8 cellular contexts compared by ENCODE assay signal in the genomic region with DNA sequence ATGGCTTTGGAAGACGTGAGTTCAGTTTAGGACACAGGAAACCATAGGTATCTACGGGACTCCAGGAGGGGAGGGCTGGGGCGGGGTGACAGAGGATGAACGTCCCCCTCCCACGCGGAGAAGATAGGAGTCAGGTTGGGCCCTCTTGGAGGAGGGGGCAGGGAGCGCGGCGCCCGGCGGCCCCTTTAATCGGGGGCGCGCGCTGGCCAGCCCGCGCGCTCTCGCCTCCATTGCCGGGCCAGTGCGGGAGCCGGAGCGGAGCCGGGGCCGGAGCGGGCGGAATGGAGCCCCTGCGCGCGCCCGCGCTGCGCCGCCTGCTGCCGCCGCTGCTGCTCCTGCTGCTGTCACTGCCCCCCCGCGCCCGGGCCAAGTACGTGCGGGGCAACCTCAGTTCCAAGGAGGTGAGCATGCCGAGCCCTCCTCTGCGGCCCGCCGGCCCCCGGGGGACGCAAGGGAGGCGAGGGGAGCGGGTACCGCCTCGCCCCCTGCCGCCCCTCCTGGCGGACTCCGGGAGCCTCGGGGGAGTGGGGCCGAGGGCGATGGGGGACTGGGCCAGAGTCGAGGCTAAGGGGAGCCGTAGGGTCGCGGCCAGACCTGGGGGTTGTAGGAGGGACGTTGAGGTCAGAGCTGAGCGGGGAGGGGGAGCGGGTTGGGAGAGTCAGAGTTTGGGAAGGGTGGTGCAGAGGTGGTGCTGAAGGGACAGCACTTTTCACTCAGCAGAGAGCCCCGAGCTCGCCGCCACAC. TPM values are rescaled to one million over a fixed set of nuclear protein-coding genes. Genes with fewer than 3 reads are reported as not detected.
A peak's percentile ranks its signal among the peaks of the same experiment; 100 is the strongest.
DNase-seq lines count a peak whose midpoint lies in the region; ATAC-seq and TF ChIP-seq lines count a peak whose summit lies in the region.

A gene (plus strand): TSS at position 214 of the 744 bp plus-strand sequence. CDS start 68 bp downstream, at position 282.

- H3K9me3 Mint-ChIP-seq in activated CD4-positive, alpha-beta memory T cell treated with anti-CD3 and anti-CD28 coated beads, Interleukin-2, amount 10 ng/mL, durations not matched to agents 7 days and 5 days = no peaks in the 10 kb centered on the region
- no peaks in the 10 kb centered on the region for H3K9me3 Mint-ChIP-seq in type B pancreatic cell

- peak; percentile 75 for DNase-seq in activated effector memory CD4-positive, alpha-beta T cell treated with anti-CD3 and anti-CD28 coated beads, Interleukin-2, amount 50 U/mL, for 16 hours
- DNase-seq in activated effector memory CD4-positive, alpha-beta T cell treated with Interleukin-2 at 50 U/mL for 16 hours = no peak
- DNase-seq in NCI-H146 treated with DMSO at 0.1 percent for 48 hours (lab: John Stamatoyannopoulos, UW; ENCODE audit: unreplicated experiment) (peak; percentile 36), erythroblast (lab: John Stamatoyannopoulos, UW) (peak; percentile 51 to 52), middle frontal gyrus (ENCODE audit: extremely low spot score, low spot score) (peak; percentile 33), type B pancreatic cell (ENCODE audit: extremely low spot score, unreplicated experiment) (no peak)
- DNase-seq in activated CD4-positive, alpha-beta memory T cell treated with anti-CD3 and anti-CD28 coated beads, Interleukin-2, amount 10 ng/mL, durations not matched to agents 7 days and 5 days = peak; percentile 51

- no peak for ATAC-seq in HG03469 (IDR thresholded peaks at IDR 0.05; ENCODE audit: unreplicated experiment)

- H3K4me3 Mint-ChIP-seq in activated CD4-positive, alpha-beta memory T cell treated with anti-CD3 and anti-CD28 coated beads, Interleukin-2, amount 10 ng/mL, durations not matched to agents 7 days and 5 days = peak within 1 kb of the TSS; percentile 32
- peak within 1 kb of the TSS; percentile 83 for H3K4me3 Mint-ChIP-seq in type B pancreatic cell

- H3K27ac Mint-ChIP-seq in activated CD4-positive, alpha-beta memory T cell treated with anti-CD3 and anti-CD28 coated beads, Interleukin-2, amount 10 ng/mL, durations not matched to agents 7 days and 5 days = no peak within 1 kb of the TSS
- no peak within 1 kb of the TSS for H3K27ac Mint-ChIP-seq in type B pancreatic cell

- H3K4me1 Mint-ChIP-seq in activated CD4-positive, alpha-beta memory T cell treated with anti-CD3 and anti-CD28 coated beads, Interleukin-2, amount 10 ng/mL, durations not matched to agents 7 days and 5 days = peaks cover 22% of the 10 kb centered on the region
- no peaks in the 10 kb centered on the region for H3K4me1 Mint-ChIP-seq in type B pancreatic cell (ENCODE audit: unreplicated experiment)

- peaks cover 37% of the 10 kb centered on the region for H3K27me3 Mint-ChIP-seq in activated CD4-positive, alpha-beta memory T cell treated with anti-CD3 and anti-CD28 coated beads, Interleukin-2, amount 10 ng/mL, durations not matched to agents 7 days and 5 days
- H3K27me3 Mint-ChIP-seq in type B pancreatic cell = peaks cover 46% of the 10 kb centered on the region

- no peaks in the 10 kb centered on the region for H3K36me3 Mint-ChIP-seq in activated CD4-positive, alpha-beta memory T cell treated with anti-CD3 and anti-CD28 coated beads, Interleukin-2, amount 10 ng/mL, durations not matched to agents 7 days and 5 days (ENCODE audit: low read depth)
- H3K36me3 Mint-ChIP-seq in type B pancreatic cell = no peaks in the 10 kb centered on the region

- TF ChIP-seq CTCF in type B pancreatic cell (conservative IDR thresholded peaks at IDR 0.05) = peak; percentile 52

- no peak for TF ChIP-seq POLR2A in erythroblast (IDR thresholded peaks at IDR 0.05; ENCODE audit: low read length)

- CTCF ChIA-PET in activated CD4-positive, alpha-beta memory T cell treated with anti-CD3 and anti-CD28 coated beads, Interleukin-2, amount 10 ng/mL, durations not matched to agents 7 days and 5 days (lab: Charles Lee) = no interaction called here

- POLR2A ChIA-PET in activated CD4-positive, alpha-beta memory T cell treated with anti-CD3 and anti-CD28 coated beads, Interleukin-2, amount 10 ng/mL, durations not matched to agents 7 days and 5 days (lab: Charles Lee) = no interaction called here

RNA-seq across cellular contexts. Expression of the gene that starts here (rescaled TPM):
- under 1 TPM in 1 of 2 experiments, not detected in 1; 0.23 TPM for total RNA-seq in activated CD4-positive, alpha-beta memory T cell treated with anti-CD3 and anti-CD28 coated beads, Interleukin-2, amount 10 ng/mL, durations not matched to agents 7 days and 5 days
- total RNA-seq in type B pancreatic cell (ENCODE audit: low replicate concordance) = 0.88 and 3.6 TPM in 2 replicates

Comparison
In these comparisons a context has a peak if more than half of its experiments do, and no peak if none do; other contexts are left out.
1. DNase-seq: peak in activated effector memory CD4-positive, alpha-beta T cell treated with anti-CD3 and anti-CD28 coated beads, Interleukin-2, amount 50 U/mL, for 16 hours (single experiment), NCI-H146 treated with DMSO at 0.1 percent for 48 hours (single experiment), erythroblast (2 of 2) and middle frontal gyrus (single experiment); none in activated effector memory CD4-positive, alpha-beta T cell treated with Interleukin-2 at 50 U/mL for 16 hours (single experiment) and type B pancreatic cell (single experiment).
2. Peak in DNase-seq in activated CD4-positive, alpha-beta memory T cell treated with anti-CD3 and anti-CD28 coated beads, Interleukin-2, amount 10 ng/mL, durations not matched to agents 7 days and 5 days; RNA of the gene not detected or under 1 TPM.